Comparison of ENCODE assay signal across 8 cellular contexts in the genomic region with DNA sequence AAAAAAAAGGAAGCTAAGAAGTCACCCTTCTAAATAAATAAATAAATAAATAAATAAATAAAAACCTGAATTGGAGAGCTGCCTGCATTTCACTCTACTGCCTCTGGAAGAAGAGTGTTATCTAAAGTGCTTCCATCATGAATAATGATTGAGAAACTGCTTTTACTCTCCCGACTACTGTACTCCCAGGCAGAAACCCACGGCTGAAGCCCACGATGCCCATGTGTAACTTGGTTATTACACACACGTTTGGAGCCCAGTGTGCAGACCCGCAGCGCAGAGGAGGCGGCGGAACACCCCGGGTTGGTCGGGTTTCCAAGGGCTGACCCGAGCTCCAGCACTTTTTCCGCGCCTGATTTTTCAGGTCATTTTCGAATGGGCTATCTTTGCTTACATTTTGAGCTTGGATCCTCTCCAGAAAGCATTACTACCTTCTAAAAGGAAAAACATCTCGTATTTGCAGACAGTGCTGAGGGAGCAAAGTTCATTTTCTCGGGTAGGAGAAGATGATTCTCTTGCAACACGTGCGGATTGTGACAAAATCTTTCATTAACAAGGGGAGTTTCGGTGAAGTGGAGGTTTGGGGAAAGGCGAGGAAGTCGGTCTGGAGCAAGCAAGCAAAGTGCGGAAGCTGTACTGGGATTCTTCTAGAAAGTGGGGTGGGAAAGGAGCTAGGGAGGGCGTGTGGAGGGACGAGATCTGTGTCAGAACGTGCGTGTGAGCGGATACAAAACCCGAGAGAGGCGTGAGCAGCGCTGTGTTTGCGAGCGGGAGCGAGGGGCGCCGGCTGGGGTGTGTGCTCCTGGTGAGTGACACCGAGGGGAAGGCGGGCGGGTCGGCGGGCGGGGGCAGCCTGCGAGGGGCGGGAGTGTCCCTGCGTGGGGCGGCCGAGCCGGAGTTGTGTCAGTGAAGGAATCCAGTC. TPM values are rescaled to one million over a fixed set of nuclear protein-coding genes. Genes with fewer than 3 reads are reported as not detected.
DNase-seq lines count a peak whose midpoint lies in the region; ATAC-seq lines count a peak whose summit lies in the region.

A gene with protein sequence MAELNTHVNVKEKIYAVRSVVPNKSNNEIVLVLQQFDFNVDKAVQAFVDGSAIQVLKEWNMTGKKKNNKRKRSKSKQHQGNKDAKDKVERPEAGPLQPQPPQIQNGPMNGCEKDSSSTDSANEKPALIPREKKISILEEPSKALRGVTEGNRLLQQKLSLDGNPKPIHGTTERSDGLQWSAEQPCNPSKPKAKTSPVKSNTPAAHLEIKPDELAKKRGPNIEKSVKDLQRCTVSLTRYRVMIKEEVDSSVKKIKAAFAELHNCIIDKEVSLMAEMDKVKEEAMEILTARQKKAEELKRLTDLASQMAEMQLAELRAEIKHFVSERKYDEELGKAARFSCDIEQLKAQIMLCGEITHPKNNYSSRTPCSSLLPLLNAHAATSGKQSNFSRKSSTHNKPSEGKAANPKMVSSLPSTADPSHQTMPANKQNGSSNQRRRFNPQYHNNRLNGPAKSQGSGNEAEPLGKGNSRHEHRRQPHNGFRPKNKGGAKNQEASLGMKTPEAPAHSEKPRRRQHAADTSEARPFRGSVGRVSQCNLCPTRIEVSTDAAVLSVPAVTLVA (plus strand): TSS at position 897 of the 922 bp plus-strand sequence. CDS start 82,552 bp downstream, outside the sequence.

- H2AFZ ChIP-seq in mesenchymal stem cell (ENCODE audit: low read depth, low read length): peak within 1 kb of the TSS; percentile 69

- peak within 1 kb of the TSS; percentile 98 for H3K18ac ChIP-seq in mesenchymal stem cell (ENCODE audit: low read depth in 1 of 2, low read length in 2 of 2)

- peaks cover 3% of the 10 kb centered on the region for H3K4me1 ChIP-seq in mesenchymal stem cell (ENCODE audit: control insufficient read depth, insufficient read depth, low read depth, low read length)

- peak within 1 kb of the TSS; percentile 87 for H3K4me2 ChIP-seq in mesenchymal stem cell (ENCODE audit: low read length, poor library complexity, severe bottlenecking)

- H3K36me3 ChIP-seq in mesenchymal stem cell (ENCODE audit: control insufficient read depth in 1 of 2, insufficient read depth in 2 of 2, low read depth in 1 of 2, low read length in 2 of 2): no peaks in the 10 kb centered on the region

- H2BK5ac ChIP-seq in mesenchymal stem cell (ENCODE audit: low read depth, low read length, poor library complexity, severe bottlenecking): peak within 1 kb of the TSS; percentile 94

- H3K4ac ChIP-seq in mesenchymal stem cell (ENCODE audit: low read depth in 1 of 2, low read length in 2 of 2): peak within 1 kb of the TSS; percentile 97

- H2BK120ac ChIP-seq in mesenchymal stem cell (ENCODE audit: low read depth, low read length): peak within 1 kb of the TSS; percentile 87

- H4K8ac ChIP-seq in mesenchymal stem cell (ENCODE audit: low read length): peak within 1 kb of the TSS; percentile 90

- H3K9me3 ChIP-seq in mesenchymal stem cell (ENCODE audit: control insufficient read depth, low read length): no peaks in the 10 kb centered on the region

- peak within 1 kb of the TSS; percentile 93 for H4K91ac ChIP-seq in mesenchymal stem cell (ENCODE audit: low read length)

- H2AK5ac ChIP-seq in mesenchymal stem cell (ENCODE audit: low read length, severe bottlenecking): no peak within 1 kb of the TSS

- peaks cover 1% of the 10 kb centered on the region for H3K79me1 ChIP-seq in mesenchymal stem cell (replicated peaks; ENCODE audit: low read length, poor library complexity, severe bottlenecking)

- ATAC-seq in HG03045 (IDR thresholded peaks at IDR 0.05; ENCODE audit: unreplicated experiment): peak; percentile 56

- DNase-seq in SIG-M5 treated with dmso at 0.1 percent for 504 hours (lab: John Stamatoyannopoulos, UW; ENCODE audit: unreplicated experiment) (peak; percentile 54), SIG-M5 (lab: John Stamatoyannopoulos, UW) (no peak), NCI-H82 (lab: John Stamatoyannopoulos, UW) (peak; percentile 76), mesenchymal stem cell (peak; percentile 88)
- DNase-seq in activated CD8-positive, alpha-beta memory T cell treated with anti-CD3 and anti-CD28 coated beads, Interleukin-2, amount 50 U/mL, for 24 hours (ENCODE audit: extremely low read depth): peak; percentile 21
- peak; percentile 33 for DNase-seq in stimulated activated CD8-positive, alpha-beta memory T cell treated with anti-CD3 and anti-CD28 coated beads, Interleukin-15, amount 100 ng/mL, for 24 hours (ENCODE audit: low read depth)

- under 1% methylated on average over 32 of the region's 47 CpGs for WGBS in mesenchymal stem cell

- no peaks in the 10 kb centered on the region for H3K27me3 ChIP-seq in mesenchymal stem cell (ENCODE audit: control insufficient read depth in 1 of 2, insufficient read depth in 1 of 2, low read length in 2 of 2)

- in situ Hi-C loops in endometrial microvascular endothelial cells (cut with HindIII; ENCODE audit: inconsistent ontology term, low pct_unique_long_range_greater_than_20kb, low sequenced_read_pairs): no loop called here

- H3K27ac ChIP-seq in mesenchymal stem cell (ENCODE audit: low read length, poor library complexity, severe bottlenecking): peak within 1 kb of the TSS; percentile 95

- peak within 1 kb of the TSS; percentile 65 to 89 for H3K14ac ChIP-seq in mesenchymal stem cell (ENCODE audit: low read length in 2 of 2)

- peak within 1 kb of the TSS; percentile 37 to 94 for H3K23ac ChIP-seq in mesenchymal stem cell (ENCODE audit: low read length in 2 of 2)

- H2BK12ac ChIP-seq in mesenchymal stem cell (ENCODE audit: low read length in 2 of 2): peak within 1 kb of the TSS; percentile 25 to 94

- H2BK15ac ChIP-seq in mesenchymal stem cell (ENCODE audit: low read depth, poor library complexity, severe bottlenecking): peak within 1 kb of the TSS; percentile 85

- H3K9ac ChIP-seq in mesenchymal stem cell (ENCODE audit: low read length): peak within 1 kb of the TSS; percentile 93

- peak within 1 kb of the TSS; percentile 93 to 97 for H3K4me3 ChIP-seq in mesenchymal stem cell (ENCODE audit: insufficient read depth in 1 of 2, low read depth in 1 of 2, low read length in 2 of 2)

RNA-seq across cellular contexts. Expression of the gene that starts here (rescaled TPM):
- total RNA-seq in endometrial microvascular endothelial cells (ENCODE audit: inconsistent ontology term): 85.7 TPM
- 377 TPM for polyA plus RNA-seq in mesenchymal stem cell (2013, experiment 1 of 2)
- polyA plus RNA-seq in mesenchymal stem cell (2013, experiment 2 of 2): 383 TPM
